In the genomic region with DNA sequence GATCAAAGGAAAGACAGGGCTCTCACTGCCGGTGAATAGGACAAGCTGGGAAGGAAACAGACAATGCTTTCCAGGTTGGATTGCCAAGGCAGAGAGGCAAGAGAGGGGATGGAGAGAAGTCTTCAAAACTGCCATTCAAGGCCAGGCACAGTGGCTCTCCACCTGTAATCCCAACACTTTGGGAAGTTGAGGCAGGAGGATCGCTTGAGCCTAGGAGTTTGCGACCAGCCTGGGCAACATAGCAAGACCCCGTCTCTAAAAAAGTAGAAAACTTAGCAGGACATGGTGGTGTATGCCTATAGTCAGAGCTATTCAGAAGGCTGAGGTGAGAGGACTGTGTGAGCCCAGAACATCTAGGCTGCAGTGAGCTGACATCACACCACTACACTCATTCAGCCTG, we compare ENCODE assay signal across 1 cellular context.
TF ChIP-seq lines count a peak whose summit lies in the region.

No MANE protein-coding gene starts in this region.

TF ChIP-seq in WTC11, 78 proteins besides CTCF, POLR2A, EP300 and RAD21 (continued from another document):
- TF ChIP-seq, protein P1, sequence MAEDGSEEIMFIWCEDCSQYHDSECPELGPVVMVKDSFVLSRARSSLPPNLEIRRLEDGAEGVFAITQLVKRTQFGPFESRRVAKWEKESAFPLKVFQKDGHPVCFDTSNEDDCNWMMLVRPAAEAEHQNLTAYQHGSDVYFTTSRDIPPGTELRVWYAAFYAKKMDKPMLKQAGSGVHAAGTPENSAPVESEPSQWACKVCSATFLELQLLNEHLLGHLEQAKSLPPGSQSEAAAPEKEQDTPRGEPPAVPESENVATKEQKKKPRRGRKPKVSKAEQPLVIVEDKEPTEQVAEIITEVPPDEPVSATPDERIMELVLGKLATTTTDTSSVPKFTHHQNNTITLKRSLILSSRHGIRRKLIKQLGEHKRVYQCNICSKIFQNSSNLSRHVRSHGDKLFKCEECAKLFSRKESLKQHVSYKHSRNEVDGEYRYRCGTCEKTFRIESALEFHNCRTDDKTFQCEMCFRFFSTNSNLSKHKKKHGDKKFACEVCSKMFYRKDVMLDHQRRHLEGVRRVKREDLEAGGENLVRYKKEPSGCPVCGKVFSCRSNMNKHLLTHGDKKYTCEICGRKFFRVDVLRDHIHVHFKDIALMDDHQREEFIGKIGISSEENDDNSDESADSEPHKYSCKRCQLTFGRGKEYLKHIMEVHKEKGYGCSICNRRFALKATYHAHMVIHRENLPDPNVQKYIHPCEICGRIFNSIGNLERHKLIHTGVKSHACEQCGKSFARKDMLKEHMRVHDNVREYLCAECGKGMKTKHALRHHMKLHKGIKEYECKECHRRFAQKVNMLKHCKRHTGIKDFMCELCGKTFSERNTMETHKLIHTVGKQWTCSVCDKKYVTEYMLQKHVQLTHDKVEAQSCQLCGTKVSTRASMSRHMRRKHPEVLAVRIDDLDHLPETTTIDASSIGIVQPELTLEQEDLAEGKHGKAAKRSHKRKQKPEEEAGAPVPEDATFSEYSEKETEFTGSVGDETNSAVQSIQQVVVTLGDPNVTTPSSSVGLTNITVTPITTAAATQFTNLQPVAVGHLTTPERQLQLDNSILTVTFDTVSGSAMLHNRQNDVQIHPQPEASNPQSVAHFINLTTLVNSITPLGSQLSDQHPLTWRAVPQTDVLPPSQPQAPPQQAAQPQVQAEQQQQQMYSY (CRISPR knock-in tag; IDR thresholded peaks at IDR 0.05): no peak
